ENCODE assay signal across 13 cellular contexts in the genomic region with DNA sequence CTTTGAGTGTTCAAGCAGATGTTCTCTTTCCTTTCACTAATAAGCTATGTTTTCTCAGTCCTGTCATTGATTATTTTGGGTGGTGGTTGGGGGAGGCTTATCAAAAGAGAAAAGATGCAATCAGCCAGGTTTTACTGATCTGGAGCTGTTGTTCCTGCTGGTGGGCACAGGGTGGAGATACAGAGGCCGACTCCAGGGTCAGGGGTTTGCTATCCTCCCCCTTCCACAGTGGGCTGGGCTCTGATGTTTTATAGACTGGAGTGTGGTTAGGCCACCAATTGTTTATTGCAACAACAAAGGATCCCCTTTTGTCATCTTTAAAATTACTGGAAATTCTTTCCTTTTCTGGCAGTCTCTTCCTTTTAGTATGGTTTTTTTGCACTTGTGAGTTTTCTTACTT.
A peak's percentile ranks its signal among the peaks of the same experiment; 100 is the strongest.
DNase-seq lines count a peak whose midpoint lies in the region; ATAC-seq and TF ChIP-seq lines count a peak whose summit lies in the region.
"Had no signal": no experiment of that assay in that cellular context is flagged by ENCODE, and none has a peak within 500 bp of the region (broad histone marks: within the 10 kb centered on the region; RNA-seq: fewer than 3 reads in every experiment).

No MANE protein-coding gene starts in this region.

- DNase-seq in DMS 273 (lab: John Stamatoyannopoulos, UW; ENCODE audit: unreplicated experiment) (peak; percentile 35), DMS 273 treated with DMSO at 0.1 percent for 48 hours (lab: John Stamatoyannopoulos, UW) (no peak), kidney epithelial cell (ENCODE audit: low read depth) (no peak), suprapubic skin (ENCODE audit: low spot score in 2 of 2) (no peak), NCI-H526 (lab: John Stamatoyannopoulos, UW) (no peak)
- DNase-seq: activated T-cell treated with anti-CD3 and anti-CD28 coated beads, Interleukin-2, amount 50 U/mL, for 48 hours; DMS53; SHP77; stimulated activated naive CD4-positive, alpha-beta T cell had no signal

- 42% methylated on average over 1 of the region's 1 CpG for WGBS in suprapubic skin

- ATAC-seq in HG03045 (IDR thresholded peaks at IDR 0.05; ENCODE audit: unreplicated experiment): no peak
- no peak for ATAC-seq in GM21390 (IDR thresholded peaks at IDR 0.05; ENCODE audit: unreplicated experiment)

- TF ChIP-seq CTCF in VCaP (conservative IDR thresholded peaks at IDR 0.05) (no peak), kidney epithelial cell (IDR thresholded peaks at IDR 0.05; ENCODE audit: insufficient read depth, low read length, poor library complexity, severe bottlenecking) (peak; percentile 11), suprapubic skin (IDR thresholded peaks at IDR 0.05) (no peak)

- H3K27ac ChIP-seq in VCaP (peak overlapping the region; percentile 99; the same call in 1 of the 2 replicates), suprapubic skin (peak overlapping the region; percentile 62)
- H3K27ac ChIP-seq: 22Rv1 had no signal

- TF ChIP-seq POLR2A in suprapubic skin (IDR thresholded peaks at IDR 0.05): no peak

- no peak for TF ChIP-seq EP300 in suprapubic skin (IDR thresholded peaks at IDR 0.05)

- H3K4me1 ChIP-seq in suprapubic skin: peaks cover 81% of the 10 kb centered on the region

- no peaks in the 10 kb centered on the region for H3K27me3 ChIP-seq in kidney epithelial cell (ENCODE audit: control insufficient read depth, insufficient read depth, low read length)
- no peaks in the 10 kb centered on the region for H3K27me3 ChIP-seq in suprapubic skin

- no peaks in the 10 kb centered on the region for H3K9me3 ChIP-seq in suprapubic skin

- H3K4me3 ChIP-seq in kidney epithelial cell (ENCODE audit: low read depth, low read length) (no peak overlapping the region), suprapubic skin (no peak overlapping the region)

- no peaks in the 10 kb centered on the region for H3K36me3 ChIP-seq in kidney epithelial cell (ENCODE audit: control insufficient read depth, insufficient read depth, low read length)
- H3K36me3 ChIP-seq in suprapubic skin: no peaks in the 10 kb centered on the region
